In the genomic region with DNA sequence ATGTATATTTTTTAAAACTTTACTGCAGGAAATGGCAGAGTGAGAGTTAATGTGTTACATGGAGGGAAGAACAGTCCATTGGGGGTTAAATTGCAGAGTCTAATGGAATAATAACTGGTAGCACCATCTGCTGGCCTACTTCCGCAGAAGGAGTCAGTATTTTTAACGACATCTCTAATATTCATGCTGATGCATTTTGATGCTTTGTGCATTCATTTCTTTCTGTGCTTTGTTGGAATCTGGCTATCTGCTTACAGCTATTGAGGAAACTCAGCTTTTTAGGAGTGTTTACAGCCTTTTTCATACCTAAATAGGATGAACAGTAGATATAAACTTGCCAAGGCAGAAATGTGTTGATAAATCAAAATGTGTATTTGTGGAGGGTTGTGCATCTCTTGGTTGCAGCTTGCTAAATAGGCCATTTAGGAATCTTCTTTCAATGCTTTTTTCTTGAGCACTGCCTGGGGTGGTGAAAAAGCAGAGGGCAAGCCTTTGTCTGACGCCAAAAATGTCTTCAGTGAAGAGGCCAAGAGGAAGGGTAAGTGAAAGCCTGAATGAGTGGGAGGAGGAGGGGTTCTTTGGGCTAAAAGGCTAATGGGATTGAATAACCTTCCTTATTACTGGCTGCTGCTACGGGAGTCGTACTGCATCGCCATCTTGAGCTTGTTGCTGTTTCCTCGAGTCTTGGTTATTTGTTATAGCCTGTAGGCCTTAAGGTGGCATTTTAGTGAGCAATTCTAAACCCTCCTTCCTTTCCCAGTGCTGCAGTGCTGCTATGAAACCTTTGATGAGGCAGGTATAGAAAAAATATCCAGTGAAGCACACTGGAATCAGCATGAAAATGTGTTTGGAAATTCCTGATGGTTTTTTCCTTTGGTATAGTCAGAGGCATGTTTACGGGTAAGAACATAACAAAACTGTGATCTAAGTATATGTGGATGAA, we compare ENCODE assay signal across 8 cellular contexts.
DNase-seq lines count a peak whose midpoint lies in the region; ATAC-seq and TF ChIP-seq lines count a peak whose summit lies in the region.

No MANE protein-coding gene starts in this region.

- TF ChIP-seq CTCF in AG04450 (IDR thresholded peaks at IDR 0.05; ENCODE audit: low read depth, low read length) (peak; percentile 71), right lobe of liver (IDR thresholded peaks at IDR 0.05) (peak; percentile 44 to 55 (median 53))

- peak overlapping the region; percentile 82 for H3K27ac ChIP-seq in AG04450 (ENCODE audit: low read depth, low read length)
- peak overlapping the region; percentile 93 for H3K27ac ChIP-seq in ectodermal cell (ENCODE audit: insufficient read depth, low read depth, low read length, poor library complexity, severe bottlenecking)
- peak overlapping the region; percentile 12 to 60 (median 41) for H3K27ac ChIP-seq in right lobe of liver

- H3K9me3 ChIP-seq in AG04450 (ENCODE audit: control insufficient read depth, insufficient read depth, low read length) (no peaks in the 10 kb centered on the region), ectodermal cell (ENCODE audit: control insufficient read depth, low read length) (no peaks in the 10 kb centered on the region), right lobe of liver (no peaks in the 10 kb centered on the region)

- TF ChIP-seq POLR2A in GM15510 (IDR thresholded peaks at IDR 0.05; ENCODE audit: borderline replicate concordance, extremely low read depth, insufficient read length) (peak; percentile 34), right lobe of liver (IDR thresholded peaks at IDR 0.05) (no peak)

- WGBS in ectodermal cell, 2 experiments: 1 to 2% methylated on average over 8 of the region's 8 CpGs
- WGBS in right lobe of liver (ENCODE audit: insufficient coverage, low coverage, low lambda C conversion rate, missing lambda C conversion rate): 28% methylated on average over 8 of the region's 8 CpGs

- POLR2A ChIA-PET in AG04450 (lab: Yijun Ruan, JAX): interaction anchor here (0.6 to 1.2 kb wide), 5 partner anchors 30 to 155 kb away, joined by 3 to 4 read pairs (median 4); a partner anchor contains a TSS

- ATAC-seq in HG02759 (IDR thresholded peaks at IDR 0.05; ENCODE audit: unreplicated experiment): peak; percentile 90
- ATAC-seq in right lobe of liver: peak; percentile 86 to 90 (median 88)

- H3K36me3 ChIP-seq in ectodermal cell (ENCODE audit: control insufficient read depth, insufficient read depth, low read length) (peaks cover under 1% of the 10 kb centered on the region), right lobe of liver (no peaks in the 10 kb centered on the region)

- CTCF ChIA-PET in AG04450 (lab: Charles Lee): interaction anchor here (0.6 to 3.1 kb wide), 31 partner anchors 8 to 186 kb away, joined by 3 to 35 read pairs (median 4); a partner anchor contains a TSS

- H3K4me1 ChIP-seq in ectodermal cell (ENCODE audit: control insufficient read depth, insufficient read depth, low read length) (peaks cover 4% of the 10 kb centered on the region), right lobe of liver (peaks cover 0 to 4% (median 0%) of the 10 kb centered on the region in 4 donors)

- DNase-seq in AG04450 (ENCODE audit: low read depth, low spot score) (peak; percentile 46), NCI-H1092 treated with DMSO at 0.1 percent for 48 hours (lab: John Stamatoyannopoulos, UW) (peak; percentile 70), SK-N-DZ (ENCODE audit: low spot score) (peak; percentile 95), right lobe of liver (no peak), superior temporal gyrus (ENCODE audit: extremely low spot score) (peak; percentile 89)

- H3K4me3 ChIP-seq in AG04450 (ENCODE audit: low read depth, low read length): peak overlapping the region; percentile 70
- peak overlapping the region; percentile 56 for H3K4me3 ChIP-seq in ectodermal cell (ENCODE audit: insufficient read depth, low read depth, low read length)
- peak overlapping the region; percentile 5 to 25 (median 9) for H3K4me3 ChIP-seq in right lobe of liver

- intact Hi-C loops in right lobe of liver (cut with DNase I): no loop called here

- H3K27me3 ChIP-seq in AG04450 (ENCODE audit: control insufficient read depth, insufficient read depth, low read length) (no peaks in the 10 kb centered on the region), ectodermal cell (ENCODE audit: control insufficient read depth, insufficient read depth, low read length, poor library complexity, severe bottlenecking) (no peaks in the 10 kb centered on the region), right lobe of liver (no peaks in the 10 kb centered on the region)

Comparison
In these comparisons a context has a peak if more than half of its experiments do, and no peak if none do; other contexts are left out.
1. DNase-seq: peak in AG04450 (single experiment), NCI-H1092 treated with DMSO at 0.1 percent for 48 hours (single experiment), SK-N-DZ (single experiment) and superior temporal gyrus (single experiment); none in right lobe of liver (0 of 3).
2. H3K27ac ChIP-seq: peak in every context shown above with its lines; median percentile 93 in ectodermal cell; 82 in AG04450; 41 in right lobe of liver.
3. H3K4me3 ChIP-seq: peak in every context shown above with its lines; median percentile 70 in AG04450; 56 in ectodermal cell; 9 in right lobe of liver.